In genomic region chr6:106799008-106799952, GRCh38 we compare ENCODE assay signal across 8 cellular contexts.
A peak's percentile ranks its signal among the peaks of the same experiment; 100 is the strongest.
DNase-seq lines count a peak whose midpoint lies in the region; ATAC-seq, FAIRE-seq and TF ChIP-seq lines count a peak whose summit lies in the region.

No MANE protein-coding gene starts in this region.

- H3K4me1 ChIP-seq in astrocyte (ENCODE audit: insufficient read depth, low read length) (no peaks in the 10 kb centered on the region), transverse colon (peaks cover 0 to 12% (median 9%) of the 10 kb centered on the region in 4 donors), right atrium auricular region (no peaks in the 10 kb centered on the region)

- H3K4me2 ChIP-seq in astrocyte (ENCODE audit: low read length), result peak overlapping the region; percentile 23

- H3K36me3 ChIP-seq in astrocyte (ENCODE audit: insufficient read depth, low read length) (no peaks in the 10 kb centered on the region), transverse colon (no peaks in the 10 kb centered on the region), right atrium auricular region (no peaks in the 10 kb centered on the region)

- H2AFZ ChIP-seq in astrocyte (ENCODE audit: low read depth, low read length), result no peak overlapping the region

- ATAC-seq in GM18909 (IDR thresholded peaks at IDR 0.05; ENCODE audit: poor library complexity, unreplicated experiment), result peak; percentile 93
- ATAC-seq in HG03196 (IDR thresholded peaks at IDR 0.05; ENCODE audit: unreplicated experiment), result peak; percentile 87
- no peak for ATAC-seq in HG03457 (IDR thresholded peaks at IDR 0.05; ENCODE audit: unreplicated experiment)

- peaks cover 39% of the 10 kb centered on the region for H3K27me3 Mint-ChIP-seq in astrocyte (ENCODE audit: low read depth, unreplicated experiment)

- no peak overlapping the region for H3K9ac ChIP-seq in astrocyte (ENCODE audit: low read length)

- in situ Hi-C loops in transverse colon (cut with MboI; ENCODE audit: low pct_ligation_motif_present in 1 of 4, low pct_unique_long_range_greater_than_20kb in 1 of 4, low sequenced_read_pairs in 3 of 4), result no loop called here

- H3K9me3 ChIP-seq in astrocyte (ENCODE audit: insufficient read depth, low read depth, low read length) (no peaks in the 10 kb centered on the region), transverse colon (no peaks in the 10 kb centered on the region), right atrium auricular region (no peaks in the 10 kb centered on the region)

- intact Hi-C loops in transverse colon (cut with DNase I; ENCODE audit: low total_unique reads), result no loop called here

- peaks cover 23% of the 10 kb centered on the region for H3K4me1 Mint-ChIP-seq in astrocyte (ENCODE audit: low read depth, unreplicated experiment)

- H3K27ac ChIP-seq in astrocyte (ENCODE audit: low read depth, low read length) (no peak overlapping the region), transverse colon (peak overlapping the region in 2 of 4 donors; percentile 40 to 42), right atrium auricular region (no peak overlapping the region)

- no peak for FAIRE-seq in astrocyte (lab: Jason Lieb, UNC)

- H3K27ac Mint-ChIP-seq in astrocyte (ENCODE audit: unreplicated experiment), result peak overlapping the region; percentile 43

- no peaks in the 10 kb centered on the region for H3K36me3 Mint-ChIP-seq in astrocyte (ENCODE audit: low read depth, unreplicated experiment)

- no peaks in the 10 kb centered on the region for H3K79me2 ChIP-seq in astrocyte (ENCODE audit: insufficient read depth, low read length)

- H4K20me1 ChIP-seq in astrocyte (ENCODE audit: insufficient read depth, low read length), result no peaks in the 10 kb centered on the region

- H3K27me3 ChIP-seq in astrocyte (ENCODE audit: insufficient read depth, low read length) (peaks cover 8% of the 10 kb centered on the region), transverse colon (no peaks in the 10 kb centered on the region), right atrium auricular region (no peaks in the 10 kb centered on the region)

- TF ChIP-seq POLR2A in transverse colon (IDR thresholded peaks at IDR 0.05), result no peak

- TF ChIP-seq EP300 in transverse colon (IDR thresholded peaks at IDR 0.05; ENCODE audit: low read depth), result no peak

- 24 to 29% methylated on average over 3 to 8 of the region's 8 CpGs for WGBS in transverse colon (ENCODE audit: low coverage in 1 of 2), 2 donors

- H3K9me3 Mint-ChIP-seq in astrocyte (ENCODE audit: unreplicated experiment), result no peaks in the 10 kb centered on the region

- DNase-seq in astrocyte (ENCODE audit: low read depth) (peak; percentile 91), non-pigmented ciliary epithelial cell (ENCODE audit: low read depth) (peak; percentile 31), transverse colon (no peak), NCI-H1694 treated with DMSO at 0.1 percent for 48 hours (lab: John Stamatoyannopoulos, UW) (no peak), right atrium auricular region (ENCODE audit: low spot score) (no peak)

- TF ChIP-seq CTCF in astrocyte (IDR thresholded peaks at IDR 0.05; ENCODE audit: insufficient read depth, low read depth, low read length), result no peak
- no peak for TF ChIP-seq CTCF in transverse colon (IDR thresholded peaks at IDR 0.05)
- no peak for TF ChIP-seq CTCF in right atrium auricular region (IDR thresholded peaks at IDR 0.05)

- H3K4me3 ChIP-seq in astrocyte (ENCODE audit: insufficient read depth, low read depth, low read length) (no peak overlapping the region), transverse colon (no peak overlapping the region), right atrium auricular region (no peak overlapping the region)

- H3K4me3 Mint-ChIP-seq in astrocyte (ENCODE audit: unreplicated experiment), result no peak overlapping the region

Comparison
In these comparisons a context has a peak if more than half of its experiments do, and no peak if none do; other contexts are left out.
1. DNase-seq: peak in astrocyte (single experiment) and non-pigmented ciliary epithelial cell (single experiment); none in transverse colon (single experiment), NCI-H1694 treated with DMSO at 0.1 percent for 48 hours (single experiment) and right atrium auricular region (single experiment).